2 cellular contexts compared by ENCODE assay signal in the genomic region with DNA sequence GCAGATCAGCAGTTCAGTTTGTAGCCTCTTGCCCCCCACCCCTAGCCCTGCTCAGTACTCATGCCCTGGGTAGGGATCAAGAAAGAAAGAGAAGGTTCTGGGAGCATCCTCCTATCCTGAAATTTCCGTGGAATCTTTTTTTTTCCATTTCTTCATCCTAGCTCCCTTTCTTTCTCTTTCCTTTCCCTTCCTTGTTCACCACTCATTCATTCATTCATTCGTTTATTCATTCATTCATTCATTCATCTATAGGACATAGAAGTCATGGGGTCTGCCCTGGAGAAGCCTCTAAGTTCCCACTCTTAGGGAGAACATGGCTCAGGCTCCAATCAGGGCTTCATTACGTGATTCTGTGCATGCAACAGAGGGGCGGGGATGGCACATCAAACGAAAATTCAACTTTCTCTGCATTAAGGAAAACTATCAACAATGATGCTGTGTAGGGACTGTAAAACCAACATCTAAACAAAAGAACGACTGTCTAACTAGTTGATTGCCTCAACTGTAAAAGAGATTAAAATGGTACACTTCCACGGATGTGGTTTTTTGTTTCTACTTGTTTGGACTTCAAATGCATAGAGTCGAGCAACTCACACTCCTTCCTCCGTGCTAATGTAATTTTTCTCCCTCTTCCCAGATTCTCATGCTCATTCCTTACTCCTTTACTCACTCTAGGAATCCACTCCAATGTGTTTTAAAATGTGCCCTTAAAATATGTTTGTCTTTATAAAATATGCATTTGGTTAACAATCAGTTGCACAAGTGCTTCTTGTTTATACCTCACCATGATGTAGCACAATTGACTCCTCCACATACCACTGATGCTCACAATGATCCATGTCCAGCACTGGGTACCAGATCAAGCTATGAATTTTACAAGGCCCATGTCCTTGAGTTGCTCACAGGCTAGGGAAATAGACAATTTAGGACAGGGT.
TF ChIP-seq lines count a peak whose summit lies in the region.

No MANE protein-coding gene starts in this region.

TF ChIP-seq in IMR-90, 13 proteins besides CTCF, POLR2A, EP300 and RAD21:
- no peak for TF ChIP-seq SMC3 (IDR thresholded peaks at IDR 0.05; ENCODE audit: low read depth, low read length)
- TF ChIP-seq RCOR1 (IDR thresholded peaks at IDR 0.05; ENCODE audit: insufficient replicate concordance, low read length): no peak
- TF ChIP-seq, protein P1, sequence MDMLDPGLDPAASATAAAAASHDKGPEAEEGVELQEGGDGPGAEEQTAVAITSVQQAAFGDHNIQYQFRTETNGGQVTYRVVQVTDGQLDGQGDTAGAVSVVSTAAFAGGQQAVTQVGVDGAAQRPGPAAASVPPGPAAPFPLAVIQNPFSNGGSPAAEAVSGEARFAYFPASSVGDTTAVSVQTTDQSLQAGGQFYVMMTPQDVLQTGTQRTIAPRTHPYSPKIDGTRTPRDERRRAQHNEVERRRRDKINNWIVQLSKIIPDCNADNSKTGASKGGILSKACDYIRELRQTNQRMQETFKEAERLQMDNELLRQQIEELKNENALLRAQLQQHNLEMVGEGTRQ (IDR thresholded peaks at IDR 0.05; ENCODE audit: low read depth, low read length): no peak
- no peak for TF ChIP-seq MAZ (IDR thresholded peaks at IDR 0.05; ENCODE audit: borderline replicate concordance, low read depth, low read length)
- TF ChIP-seq CHD1 (IDR thresholded peaks at IDR 0.05; ENCODE audit: low read depth, low read length): no peak
- no peak for TF ChIP-seq MXI1 (IDR thresholded peaks at IDR 0.05; ENCODE audit: borderline replicate concordance, low read depth, low read length)
- TF ChIP-seq CEBPB (IDR thresholded peaks at IDR 0.05; ENCODE audit: low read depth, low read length): peak; percentile 65; the same call in 1 of the 2 replicates
- TF ChIP-seq MAFK (IDR thresholded peaks at IDR 0.05; ENCODE audit: low read depth, low read length): no peak
- no peak for TF ChIP-seq FOS (IDR thresholded peaks at IDR 0.05; ENCODE audit: low read depth, low read length)
- TF ChIP-seq NFE2L2 (IDR thresholded peaks at IDR 0.05; ENCODE audit: low read depth, low read length): peak; percentile 88

TF ChIP-seq in H1, 55 proteins besides CTCF, POLR2A, EP300 and RAD21:
- no peak for TF ChIP-seq ZNF274 (IDR thresholded peaks at IDR 0.05; ENCODE audit: borderline replicate concordance, extremely low read depth, low read length)
- no peak for TF ChIP-seq CREB1 (IDR thresholded peaks at IDR 0.05)
- TF ChIP-seq CHD2 (IDR thresholded peaks at IDR 0.05; ENCODE audit: low read length): no peak
- TF ChIP-seq CTBP2 (IDR thresholded peaks at IDR 0.05; ENCODE audit: borderline replicate concordance, insufficient read depth, insufficient read length, low read length): no peak
- no peak for TF ChIP-seq TAF1 (IDR thresholded peaks at IDR 0.05; ENCODE audit: low read depth, low read length)
- TF ChIP-seq BCL11A (IDR thresholded peaks at IDR 0.05; ENCODE audit: low read depth in 2 of 2, low read length in 2 of 2): no peak
- no peak for TF ChIP-seq SIX5 (IDR thresholded peaks at IDR 0.05; ENCODE audit: low read depth, low read length)
- no peak for TF ChIP-seq RFX5 (IDR thresholded peaks at IDR 0.05; ENCODE audit: borderline replicate concordance, low read depth, low read length)
- TF ChIP-seq POLR2AphosphoS5 (IDR thresholded peaks at IDR 0.05; ENCODE audit: low read depth, low read length): no peak
- TF ChIP-seq SIN3A (conservative IDR thresholded peaks at IDR 0.05 in 1 of 2, IDR thresholded peaks at IDR 0.05 in 1 of 2; ENCODE audit: low read depth in 1 of 2, low read length in 2 of 2): no peak
- no peak for TF ChIP-seq KDM1A (IDR thresholded peaks at IDR 0.05; ENCODE audit: borderline replicate concordance, low read length)
- no peak for TF ChIP-seq EZH2 (IDR thresholded peaks at IDR 0.05; ENCODE audit: low read depth, low read length, severe bottlenecking)
- TF ChIP-seq ASH2L (IDR thresholded peaks at IDR 0.05; ENCODE audit: low read length): no peak
- no peak for TF ChIP-seq YY1 (IDR thresholded peaks at IDR 0.05; ENCODE audit: low read depth, low read length)
- TF ChIP-seq, protein P1 (IDR thresholded peaks at IDR 0.05; ENCODE audit: low read length): no peak
- TF ChIP-seq RXRA (IDR thresholded peaks at IDR 0.05; ENCODE audit: insufficient read depth, low read depth, low read length): no peak
